ENCODE assay signal across 8 cellular contexts in the genomic region with DNA sequence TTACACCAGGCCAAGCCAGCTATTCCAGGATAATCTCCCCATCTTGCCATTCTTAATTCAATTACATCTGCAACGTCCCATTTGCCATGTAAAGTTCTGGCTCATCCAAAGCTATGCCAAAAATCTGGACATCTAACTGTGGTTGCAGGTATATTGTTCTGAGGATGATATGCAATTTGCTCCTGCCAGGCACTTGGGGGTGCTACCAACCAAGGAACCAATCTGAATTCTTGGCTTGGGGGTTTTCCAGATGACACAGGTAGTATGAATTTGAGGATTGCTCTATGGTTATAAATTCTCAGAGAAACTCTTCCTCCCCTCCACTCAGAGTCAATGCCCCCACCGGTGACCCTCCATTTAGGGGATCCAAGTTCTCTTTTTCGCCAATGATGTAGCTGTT. TPM values are rescaled to one million over a fixed set of nuclear protein-coding genes. Genes with fewer than 3 reads are reported as not detected.
A peak's percentile ranks its signal among the peaks of the same experiment; 100 is the strongest.
DNase-seq lines count a peak whose midpoint lies in the region; ATAC-seq and TF ChIP-seq lines count a peak whose summit lies in the region.

No MANE protein-coding gene starts in this region.

- no peaks in the 10 kb centered on the region for H3K4me1 Mint-ChIP-seq in Calu3 (ENCODE audit: low read depth, unreplicated experiment)
- peaks cover 2% of the 10 kb centered on the region for H3K4me1 Mint-ChIP-seq in activated CD8-positive, alpha-beta T cell treated with anti-CD3 and anti-CD28 coated beads for 36 hours (ENCODE audit: low read depth)
- no peaks in the 10 kb centered on the region for H3K4me1 Mint-ChIP-seq in stimulated activated naive B cell treated with anti-CD40 and anti-IgM and Interleukin-4, amounts not matched to agents 10 μg/mL and 1 μg/mL and 100 μg/mL, for 72 hours

- H3K4me1 ChIP-seq in gastroesophageal sphincter: peaks cover 0 to 18% (median 0%) of the 10 kb centered on the region in 3 donors

- H3K36me3 Mint-ChIP-seq in Calu3 (ENCODE audit: insufficient read depth, unreplicated experiment): no peaks in the 10 kb centered on the region
- no peaks in the 10 kb centered on the region for H3K36me3 Mint-ChIP-seq in activated CD8-positive, alpha-beta T cell treated with anti-CD3 and anti-CD28 coated beads for 36 hours (ENCODE audit: low read depth)
- no peaks in the 10 kb centered on the region for H3K36me3 Mint-ChIP-seq in stimulated activated naive B cell treated with anti-CD40 and anti-IgM and Interleukin-4, amounts not matched to agents 10 μg/mL and 1 μg/mL and 100 μg/mL, for 72 hours

- intact Hi-C loops in Calu3 (cut with micrococcal nuclease; ENCODE audit: unreplicated experiment): no loop called here
- intact Hi-C loops in activated CD8-positive, alpha-beta T cell treated with anti-CD3 and anti-CD28 coated beads for 36 hours (cut with micrococcal nuclease): loop anchor here (5.0 kb wide), 1 partner anchor 435 kb away; no protein-coding TSS in a partner anchor

- POLR2A ChIA-PET in activated CD8-positive, alpha-beta T cell treated with anti-CD3 and anti-CD28 coated beads for 36 hours (lab: Charles Lee): interaction anchor here (1.1 kb wide), 1 partner anchor 410 kb away, joined by 3 read pairs; a partner anchor contains a TSS

- no peak overlapping the region for H3K27ac ChIP-seq in gastroesophageal sphincter

- H3K36me3 ChIP-seq in gastroesophageal sphincter: peaks cover 0 to 18% of the 10 kb centered on the region in 2 donors

- ATAC-seq in activated CD8-positive, alpha-beta T cell treated with anti-CD3 and anti-CD28 coated beads for 36 hours: peak; percentile 51
- ATAC-seq in gastroesophageal sphincter: no peak
- ATAC-seq in stimulated activated naive B cell treated with anti-CD40 and anti-IgM and Interleukin-4, amounts not matched to agents 10 μg/mL and 1 μg/mL and 100 μg/mL, for 72 hours (replicated peaks): peak; percentile 60 to 65
- no peak for ATAC-seq in HG02571 (IDR thresholded peaks at IDR 0.05; ENCODE audit: unreplicated experiment)

- TF ChIP-seq CTCF in Calu3 (IDR thresholded peaks at IDR 0.05; ENCODE audit: unreplicated experiment): peak; percentile 41
- TF ChIP-seq CTCF in activated CD8-positive, alpha-beta T cell treated with anti-CD3 and anti-CD28 coated beads for 36 hours (IDR thresholded peaks at IDR 0.05): peak; percentile 60
- TF ChIP-seq CTCF in gastroesophageal sphincter (IDR thresholded peaks at IDR 0.05): peak in 3 of 4 experiments; percentile 13 to 30 (median 15)

- 52 to 60% methylated on average over 1 to 3 of the region's 3 CpGs for WGBS in gastroesophageal sphincter (ENCODE audit: low coverage in 1 of 2), 2 donors

- no peak overlapping the region for H3K4me3 ChIP-seq in gastroesophageal sphincter

- H3K9me3 ChIP-seq in gastroesophageal sphincter: no peaks in the 10 kb centered on the region

- no peak for TF ChIP-seq POLR2A in gastroesophageal sphincter (IDR thresholded peaks at IDR 0.05)

- H3K4me3 Mint-ChIP-seq in Calu3 (ENCODE audit: low read depth, unreplicated experiment): no peak overlapping the region
- H3K4me3 Mint-ChIP-seq in activated CD8-positive, alpha-beta T cell treated with anti-CD3 and anti-CD28 coated beads for 36 hours: no peak overlapping the region
- H3K4me3 Mint-ChIP-seq in stimulated activated naive B cell treated with anti-CD40 and anti-IgM and Interleukin-4, amounts not matched to agents 10 μg/mL and 1 μg/mL and 100 μg/mL, for 72 hours: no peak overlapping the region

- no TSS peak for BruUV-seq in Calu3 (replicated peaks; lab: Mats Ljungman, UMichigan)

- CTCF ChIA-PET in Calu3 (lab: Charles Lee): interaction anchor here (1.1 kb wide), 1 partner anchor 432 kb away, joined by 3 read pairs; no protein-coding TSS in a partner anchor
- CTCF ChIA-PET in activated CD8-positive, alpha-beta T cell treated with anti-CD3 and anti-CD28 coated beads for 36 hours (lab: Charles Lee): interaction anchor here (0.7 to 7.2 kb wide), 25 partner anchors 9 to 432 kb away, joined by 3 to 49 read pairs (median 4); no protein-coding TSS in a partner anchor

- no peaks in the 10 kb centered on the region for H3K9me3 Mint-ChIP-seq in Calu3 (ENCODE audit: low read depth, unreplicated experiment)
- H3K9me3 Mint-ChIP-seq in activated CD8-positive, alpha-beta T cell treated with anti-CD3 and anti-CD28 coated beads for 36 hours: no peaks in the 10 kb centered on the region
- no peaks in the 10 kb centered on the region for H3K9me3 Mint-ChIP-seq in stimulated activated naive B cell treated with anti-CD40 and anti-IgM and Interleukin-4, amounts not matched to agents 10 μg/mL and 1 μg/mL and 100 μg/mL, for 72 hours

- no peak overlapping the region for H3K27ac Mint-ChIP-seq in Calu3 (ENCODE audit: unreplicated experiment)
- no peak overlapping the region for H3K27ac Mint-ChIP-seq in activated CD8-positive, alpha-beta T cell treated with anti-CD3 and anti-CD28 coated beads for 36 hours
- H3K27ac Mint-ChIP-seq in stimulated activated naive B cell treated with anti-CD40 and anti-IgM and Interleukin-4, amounts not matched to agents 10 μg/mL and 1 μg/mL and 100 μg/mL, for 72 hours: no peak overlapping the region

- no peaks in the 10 kb centered on the region for H3K27me3 Mint-ChIP-seq in Calu3 (ENCODE audit: unreplicated experiment)
- no peaks in the 10 kb centered on the region for H3K27me3 Mint-ChIP-seq in activated CD8-positive, alpha-beta T cell treated with anti-CD3 and anti-CD28 coated beads for 36 hours
- H3K27me3 Mint-ChIP-seq in stimulated activated naive B cell treated with anti-CD40 and anti-IgM and Interleukin-4, amounts not matched to agents 10 μg/mL and 1 μg/mL and 100 μg/mL, for 72 hours: no peaks in the 10 kb centered on the region

- H3K27me3 ChIP-seq in gastroesophageal sphincter: no peaks in the 10 kb centered on the region

- DNase-seq in Calu3 (peak; percentile 60), HT-29 (ENCODE audit: low spot score) (peak; percentile 69), T1000 (lab: John Stamatoyannopoulos, UW) (no peak), NCI-H1105 treated with DMSO at 0.1 percent for 48 hours (lab: John Stamatoyannopoulos, UW) (no peak)
- peak; percentile 61 for DNase-seq in activated CD8-positive, alpha-beta T cell treated with anti-CD3 and anti-CD28 coated beads for 36 hours
- peak; percentile 23 for DNase-seq in stimulated activated naive B cell treated with anti-CD40 and anti-IgM and Interleukin-4, amounts not matched to agents 10 μg/mL and 1 μg/mL and 100 μg/mL, for 72 hours

- TF ChIP-seq EP300 in gastroesophageal sphincter (IDR thresholded peaks at IDR 0.05): no peak

RNA-seq across cellular contexts. Expression of a gene that starts 33.0 kb away (rescaled TPM):
- total RNA-seq in Calu3 (2022) (12.2 TPM in 2 replicates), gastroesophageal sphincter (10 to 100 TPM; 45.9 to 55.9 (median 47.0) TPM)
- 10.2 and 11.1 TPM in 2 replicates for total RNA-seq in HT-29 (2014; rRNA removed; shearing (Covaris generic))
- total RNA-seq in activated CD8-positive, alpha-beta T cell treated with anti-CD3 and anti-CD28 coated beads for 36 hours: 1 to 10 TPM; 8.5 to 9.4 TPM

Comparison
In these comparisons a context has a peak if more than half of its experiments do, and no peak if none do; other contexts are left out.
1. DNase-seq: peak in Calu3 (single experiment), HT-29 (single experiment), activated CD8-positive, alpha-beta T cell treated with anti-CD3 and anti-CD28 coated beads for 36 hours (single experiment) and stimulated activated naive B cell treated with anti-CD40 and anti-IgM and Interleukin-4, amounts not matched to agents 10 μg/mL and 1 μg/mL and 100 μg/mL, for 72 hours (single experiment); none in T1000 (single experiment) and NCI-H1105 treated with DMSO at 0.1 percent for 48 hours (single experiment).
2. ATAC-seq: peak in activated CD8-positive, alpha-beta T cell treated with anti-CD3 and anti-CD28 coated beads for 36 hours (single experiment) and stimulated activated naive B cell treated with anti-CD40 and anti-IgM and Interleukin-4, amounts not matched to agents 10 μg/mL and 1 μg/mL and 100 μg/mL, for 72 hours (2 of 2); none in gastroesophageal sphincter (single experiment) and HG02571 (single experiment).
3. Peak in every context shown above with its lines, with median percentiles within 50 percentile points of each other: CTCF ChIP-seq.